ENCODE assay signal across 12 cellular contexts in the genomic region with DNA sequence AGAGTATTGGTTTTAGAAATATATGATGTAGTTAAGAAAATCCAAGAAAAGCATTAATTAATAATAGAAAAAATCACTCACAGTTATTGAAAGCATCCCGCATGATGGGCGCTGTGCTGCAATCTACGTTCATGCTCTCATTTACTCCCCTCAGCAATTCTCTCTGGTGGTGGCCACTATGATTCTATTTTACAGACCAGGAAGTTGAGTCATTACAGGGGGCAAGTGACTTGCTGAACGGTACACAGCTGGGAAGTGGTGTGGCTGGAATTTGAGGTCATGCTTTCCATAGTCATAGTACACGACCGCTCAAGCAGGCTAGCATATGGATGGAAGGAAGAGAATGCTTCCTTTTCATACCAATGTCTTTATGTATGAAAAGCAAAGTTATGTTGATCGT.
DNase-seq lines count a peak whose midpoint lies in the region; ATAC-seq and TF ChIP-seq lines count a peak whose summit lies in the region.
"Had no signal": no experiment of that assay in that cellular context is flagged by ENCODE, and none has a peak within 500 bp of the region (broad histone marks: within the 10 kb centered on the region; RNA-seq: fewer than 3 reads in every experiment).

No MANE protein-coding gene starts in this region.

- in situ Hi-C loops in Caki2 (cut with HindIII; ENCODE audit: low pct_unique_long_range_greater_than_20kb, low sequenced_read_pairs) = no loop called here

- H3K27ac ChIP-seq in RWPE2 (ENCODE audit: poor library complexity, severe bottlenecking) = peak overlapping the region; percentile 2
- H3K27ac ChIP-seq: C4-2B, KMS-11 had no signal

- ATAC-seq in RWPE2 (ENCODE audit: low read depth) (no peak), GM18867 (IDR thresholded peaks at IDR 0.05; ENCODE audit: unreplicated experiment) (no peak)
- ATAC-seq: activated T-cell treated with anti-CD3 and anti-CD28 coated beads, Interleukin-2, amount 50 U/mL, for 4 hours had no signal

- H3K36me3 ChIP-seq in RWPE2 (ENCODE audit: low read depth) = no peaks in the 10 kb centered on the region

- no peak for TF ChIP-seq CTCF in RWPE2 (IDR thresholded peaks at IDR 0.05; ENCODE audit: poor library complexity, severe bottlenecking)

- peak; percentile 4 for DNase-seq in Caki2 (ENCODE audit: low read depth)
- DNase-seq in RWPE2 (ENCODE audit: low spot score) = no peak
- DNase-seq in dermis microvascular lymphatic vessel endothelial cell (ENCODE audit: low read depth in 2 of 2) = peak; percentile 94 to 98
- DNase-seq in non-pigmented ciliary epithelial cell (ENCODE audit: low read depth) = peak; percentile 99
- DNase-seq in DMS79 (lab: John Stamatoyannopoulos, UW) = no peak
- no peak for DNase-seq in putamen (ENCODE audit: low spot score)
- DNase-seq in DMS 273 (lab: John Stamatoyannopoulos, UW; ENCODE audit: unreplicated experiment) = no peak
- DNase-seq: activated T-cell treated with anti-CD3 and anti-CD28 coated beads, Interleukin-2, amount 50 U/mL, for 4 hours; mammary epithelial cell had no signal

- H3K9me3 ChIP-seq in RWPE2 (ENCODE audit: severe bottlenecking) = no peaks in the 10 kb centered on the region

- H3K27me3 ChIP-seq in RWPE2 (ENCODE audit: insufficient read depth, poor library complexity, severe bottlenecking) = no peaks in the 10 kb centered on the region

- peaks cover 4% of the 10 kb centered on the region for H3K4me1 ChIP-seq in RWPE2 (ENCODE audit: insufficient read depth, poor library complexity, severe bottlenecking)

- H3K4me3 ChIP-seq in RWPE2 (ENCODE audit: severe bottlenecking) = no peak overlapping the region

Comparison
In these comparisons a context has a peak if more than half of its experiments do, and no peak if none do; other contexts are left out.
1. DNase-seq: peak in Caki2 (single experiment), dermis microvascular lymphatic vessel endothelial cell (2 of 2) and non-pigmented ciliary epithelial cell (single experiment); none in RWPE2 (single experiment), DMS79 (single experiment), putamen (single experiment) and DMS 273 (single experiment).